In genomic region chrX:110341189-110342035, GRCh38 we compare ENCODE assay signal across 8 cellular contexts. TPM values are rescaled to one million over a fixed set of nuclear protein-coding genes. Genes with fewer than 3 reads are reported as not detected.
DNase-seq lines count a peak whose midpoint lies in the region; ATAC-seq and FAIRE-seq lines count a peak whose summit lies in the region.

No MANE protein-coding gene starts in this region.

- H3K36me3 ChIP-seq in MG63: no peaks in the 10 kb centered on the region

- no peaks in the 10 kb centered on the region for H3K27me3 ChIP-seq in MG63

- no peak for FAIRE-seq in frontal cortex (lab: Jason Lieb, UNC)

- no peaks in the 10 kb centered on the region for H3K9me3 ChIP-seq in MG63

- H3K4me3 ChIP-seq in MG63: peak overlapping the region; percentile 18; the same call in 1 of the 2 replicates

- peak; percentile 73 for ATAC-seq in GM21528 (IDR thresholded peaks at IDR 0.05; ENCODE audit: low FRiP score, unreplicated experiment)

- peak; percentile 90 for DNase-seq in EH (ENCODE audit: low read depth)
- DNase-seq in MG63: peak; percentile 21
- peak; percentile 87 for DNase-seq in fibroblast of the conjunctiva (ENCODE audit: low read depth)
- no peak for DNase-seq in NCI-H2227 (lab: John Stamatoyannopoulos, UW; ENCODE audit: unreplicated experiment)
- no peak for DNase-seq in frontal cortex (ENCODE audit: low spot score in 2 of 2)
- no peak for DNase-seq in NCI-H526 (lab: John Stamatoyannopoulos, UW)
- no peak for DNase-seq in stimulated activated CD4-positive, alpha-beta T cell treated with anti-CD3 and anti-CD28 coated beads, Interleukin-2, amount 100 ng/mL, for 24 hours

RNA-seq across cellular contexts. Expression of gene RTL9, which starts 17.2 kb away (rescaled TPM):
- total RNA-seq in MG63 (2014; rRNA removed; shearing (Covaris generic); ENCODE audit: low replicate concordance): 0.30 and 0.72 TPM in 2 replicates
- total RNA-seq in frontal cortex: under 0.01 TPM

RNA-seq across cellular contexts. Expression of gene AMMECR1, which starts 23.5 kb away (rescaled TPM):
- total RNA-seq in MG63 (2014; rRNA removed; shearing (Covaris generic); ENCODE audit: low replicate concordance): 9.5 and 11.4 TPM in 2 replicates
- 2.9 TPM for total RNA-seq in frontal cortex

Comparison
In these comparisons a context has a peak if more than half of its experiments do, and no peak if none do; other contexts are left out.
1. DNase-seq: peak in EH (single experiment), MG63 (single experiment) and fibroblast of the conjunctiva (single experiment); none in NCI-H2227 (single experiment), frontal cortex (0 of 2), NCI-H526 (0 of 2) and stimulated activated CD4-positive, alpha-beta T cell treated with anti-CD3 and anti-CD28 coated beads, Interleukin-2, amount 100 ng/mL, for 24 hours (0 of 2).